Comparison of ENCODE assay signal across 9 cellular contexts in genomic region chr1:91502138-91502881, GRCh38. TPM values are rescaled to one million over a fixed set of nuclear protein-coding genes. Genes with fewer than 3 reads are reported as not detected.
DNase-seq lines count a peak whose midpoint lies in the region; ATAC-seq, FAIRE-seq and TF ChIP-seq lines count a peak whose summit lies in the region.
"Had no signal": no experiment of that assay in that cellular context is flagged by ENCODE, and none has a peak within 500 bp of the region (broad histone marks: within the 10 kb centered on the region; RNA-seq: fewer than 3 reads in every experiment).

No MANE protein-coding gene starts in this region.

- H3K27me3 ChIP-seq in K562 (ENCODE audit: control insufficient read depth in 2 of 2, insufficient read depth in 2 of 2, low read length in 2 of 2), result no peaks in the 10 kb centered on the region

- no peak for TF ChIP-seq RAD21 in K562 (CRISPR knock-in tag; conservative IDR thresholded peaks at IDR 0.05 in 1 of 2, IDR thresholded peaks at IDR 0.05 in 1 of 2)

- POLR2A ChIA-PET in K562 (lab: Yijun Ruan, JAX), result interaction anchor here (1.0 kb wide), 1 partner anchor 107 kb away, joined by 3 read pairs; no protein-coding TSS in a partner anchor

- intact Hi-C loops in K562 (cut with micrococcal nuclease), result loop anchor here (5.0 kb wide), 2 partner anchors 220 to 335 kb away; no protein-coding TSS in a partner anchor

- BruUV-seq in K562 (replicated peaks; lab: Mats Ljungman, UMichigan), result TSS peak; percentile 40

- peaks cover 41% of the 10 kb centered on the region for H3K36me3 ChIP-seq in K562 (ENCODE audit: control insufficient read depth, insufficient read depth, low read length)

- H3K27ac Mint-ChIP-seq in naive B cell, result peak overlapping the region in 2 of 6 donors; percentile 5 to 57
- H3K27ac Mint-ChIP-seq: stimulated activated effector memory CD8-positive, alpha-beta T cell treated with anti-CD3 and anti-CD28 coated beads, Interleukin-12 subunit alpha, Interleukin-12 subunit beta, amount 100 ng/mL, for 72 hours had no signal

- H3K79me2 ChIP-seq in K562 (ENCODE audit: control insufficient read depth, insufficient read depth, low read length), result peaks cover 63% of the 10 kb centered on the region

- peak; percentile 42 for DNase-seq in NCI-H1694 treated with DMSO at 0.1 percent for 48 hours (lab: John Stamatoyannopoulos, UW)
- no peak for DNase-seq in NCI-H1694 (lab: John Stamatoyannopoulos, UW)
- no peak for DNase-seq in HFF-Myc (ENCODE audit: extremely low read depth, low read depth)
- peak in 1 of 4 experiments; percentile 16 for DNase-seq in K562 (ENCODE audit: extremely low read depth in 1 of 4, low spot score in 3 of 4)
- DNase-seq in naive B cell, result no peak
- no peak for DNase-seq in NCI-H2227 treated with DMSO at 0.1 percent for 48 hours (lab: John Stamatoyannopoulos, UW)
- no peak for DNase-seq in omental fat pad (ENCODE audit: low spot score)

- TF ChIP-seq EP300 in K562 (IDR thresholded peaks at IDR 0.05; ENCODE audit: low read length), result no peak

- TF ChIP-seq CTCF in HFF-Myc (IDR thresholded peaks at IDR 0.05; ENCODE audit: low read depth, low read length, missing control alignments) (no peak), K562 (IDR thresholded peaks at IDR 0.05 in 2 of 3, conservative IDR thresholded peaks at IDR 0.05 in 1 of 3; ENCODE audit: insufficient read depth in 2 of 3, low read depth in 1 of 3, low read length in 3 of 3) (no peak), omental fat pad (IDR thresholded peaks at IDR 0.05) (no peak)

- peak overlapping the region; percentile 98 for H2AFZ ChIP-seq in K562 (ENCODE audit: low read depth, low read length)

- H4K20me1 ChIP-seq in K562 (replicated peaks; ENCODE audit: control insufficient read depth, insufficient read depth, low read length), result no peaks in the 10 kb centered on the region

- H3K4me1 Mint-ChIP-seq in naive B cell, result peaks cover 5 to 12% (median 10%) of the 10 kb centered on the region in 3 donors

- H3K9me1 ChIP-seq in K562 (ENCODE audit: control insufficient read depth, insufficient read depth, low read length), result no peaks in the 10 kb centered on the region

- no peak for TF ChIP-seq POLR2A in K562 (conservative IDR thresholded peaks at IDR 0.05)

- peak overlapping the region in 5 of 8 donors; percentile 17 to 54 (median 24) for H3K4me3 Mint-ChIP-seq in naive B cell
- H3K4me3 Mint-ChIP-seq: stimulated activated effector memory CD8-positive, alpha-beta T cell treated with anti-CD3 and anti-CD28 coated beads, Interleukin-12 subunit alpha, Interleukin-12 subunit beta, amount 100 ng/mL, for 72 hours had no signal

- ATAC-seq in K562, result peak; percentile 13
- no peak for ATAC-seq in naive B cell (ENCODE audit: low read depth in 2 of 2)
- no peak for ATAC-seq in GM21717 (IDR thresholded peaks at IDR 0.05; ENCODE audit: unreplicated experiment)
- no peak for ATAC-seq in omental fat pad (ENCODE audit: low FRiP score)

- H3K9me3 ChIP-seq in K562 (replicated peaks; ENCODE audit: control insufficient read depth, insufficient read depth, low read depth, low read length), result no peaks in the 10 kb centered on the region

- H3K9ac ChIP-seq in K562 (ENCODE audit: insufficient read depth in 1 of 2, low read depth in 2 of 2, low read length in 2 of 2), result peak overlapping the region in 1 of 2 experiments; percentile 89; a peak in 3 of 4 replicates

- H3K27ac ChIP-seq in K562 (ENCODE audit: extremely low read depth, low read depth, low read length), result peak overlapping the region; percentile 97; the same call in 2 of the 3 replicates

- in situ Hi-C loops in K562 (cut with MboI), result no loop called here

- H3K4me3 ChIP-seq in HFF-Myc (replicated peaks; ENCODE audit: low read depth, low read length) (peak overlapping the region; percentile 68), K562 (peak overlapping the region; percentile 56)

- peak; percentile 23 for FAIRE-seq in K562 (lab: Jason Lieb, UNC)

- H3K27me3 Mint-ChIP-seq in naive B cell, result no peaks in the 10 kb centered on the region

- WGBS in K562 (ENCODE audit: insufficient coverage, low coverage, missing lambda C conversion rate), result 7% methylated on average over 3 of the region's 3 CpGs

- H3K9me3 Mint-ChIP-seq in naive B cell, result no peaks in the 10 kb centered on the region
- H3K9me3 Mint-ChIP-seq: stimulated activated effector memory CD8-positive, alpha-beta T cell treated with anti-CD3 and anti-CD28 coated beads, Interleukin-12 subunit alpha, Interleukin-12 subunit beta, amount 100 ng/mL, for 72 hours had no signal

- CTCF ChIA-PET in K562 (lab: Yijun Ruan, JAX; ENCODE audit: low intra/inter-chr PET ratio), result interaction anchor here (1.0 kb wide), 1 partner anchor 219 kb away, joined by 5 read pairs; no protein-coding TSS in a partner anchor

- peak overlapping the region; percentile 91 for H3K4me2 ChIP-seq in K562 (ENCODE audit: insufficient read depth, low read length)

- H3K36me3 Mint-ChIP-seq in naive B cell, result peaks cover 0 to 6% of the 10 kb centered on the region in 2 donors
- H3K36me3 Mint-ChIP-seq: stimulated activated effector memory CD8-positive, alpha-beta T cell treated with anti-CD3 and anti-CD28 coated beads, Interleukin-12 subunit alpha, Interleukin-12 subunit beta, amount 100 ng/mL, for 72 hours had no signal

- H3K4me1 ChIP-seq in K562 (replicated peaks in 1 of 2; ENCODE audit: control insufficient read depth in 2 of 2, insufficient read depth in 2 of 2, low read length in 2 of 2), result peaks cover 0 to 43% of the 10 kb centered on the region in 2 experiments

TF ChIP-seq in K562, 482 proteins besides CTCF, POLR2A, EP300 and RAD21 (continues in another document):
- no peak for TF ChIP-seq ZFP1 (CRISPR knock-in tag; IDR thresholded peaks at IDR 0.05)
- TF ChIP-seq NFIX (CRISPR knock-in tag; IDR thresholded peaks at IDR 0.05; ENCODE audit: low read depth), result no peak
- TF ChIP-seq, protein P1, sequence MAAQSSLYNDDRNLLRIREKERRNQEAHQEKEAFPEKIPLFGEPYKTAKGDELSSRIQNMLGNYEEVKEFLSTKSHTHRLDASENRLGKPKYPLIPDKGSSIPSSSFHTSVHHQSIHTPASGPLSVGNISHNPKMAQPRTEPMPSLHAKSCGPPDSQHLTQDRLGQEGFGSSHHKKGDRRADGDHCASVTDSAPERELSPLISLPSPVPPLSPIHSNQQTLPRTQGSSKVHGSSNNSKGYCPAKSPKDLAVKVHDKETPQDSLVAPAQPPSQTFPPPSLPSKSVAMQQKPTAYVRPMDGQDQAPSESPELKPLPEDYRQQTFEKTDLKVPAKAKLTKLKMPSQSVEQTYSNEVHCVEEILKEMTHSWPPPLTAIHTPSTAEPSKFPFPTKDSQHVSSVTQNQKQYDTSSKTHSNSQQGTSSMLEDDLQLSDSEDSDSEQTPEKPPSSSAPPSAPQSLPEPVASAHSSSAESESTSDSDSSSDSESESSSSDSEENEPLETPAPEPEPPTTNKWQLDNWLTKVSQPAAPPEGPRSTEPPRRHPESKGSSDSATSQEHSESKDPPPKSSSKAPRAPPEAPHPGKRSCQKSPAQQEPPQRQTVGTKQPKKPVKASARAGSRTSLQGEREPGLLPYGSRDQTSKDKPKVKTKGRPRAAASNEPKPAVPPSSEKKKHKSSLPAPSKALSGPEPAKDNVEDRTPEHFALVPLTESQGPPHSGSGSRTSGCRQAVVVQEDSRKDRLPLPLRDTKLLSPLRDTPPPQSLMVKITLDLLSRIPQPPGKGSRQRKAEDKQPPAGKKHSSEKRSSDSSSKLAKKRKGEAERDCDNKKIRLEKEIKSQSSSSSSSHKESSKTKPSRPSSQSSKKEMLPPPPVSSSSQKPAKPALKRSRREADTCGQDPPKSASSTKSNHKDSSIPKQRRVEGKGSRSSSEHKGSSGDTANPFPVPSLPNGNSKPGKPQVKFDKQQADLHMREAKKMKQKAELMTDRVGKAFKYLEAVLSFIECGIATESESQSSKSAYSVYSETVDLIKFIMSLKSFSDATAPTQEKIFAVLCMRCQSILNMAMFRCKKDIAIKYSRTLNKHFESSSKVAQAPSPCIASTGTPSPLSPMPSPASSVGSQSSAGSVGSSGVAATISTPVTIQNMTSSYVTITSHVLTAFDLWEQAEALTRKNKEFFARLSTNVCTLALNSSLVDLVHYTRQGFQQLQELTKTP (IDR thresholded peaks at IDR 0.05; ENCODE audit: low read depth in 1 of 2, partially characterized antibody in 2 of 2), result no peak
- peak; percentile 32; the same call in 1 of the 2 replicates for TF ChIP-seq ZNF316 (IDR thresholded peaks at IDR 0.05)
- 0 out of 2 replicates have a peak, but pooled peaks have one; percentile 52 for TF ChIP-seq NBN (IDR thresholded peaks at IDR 0.05; ENCODE audit: low read depth)
- no peak for TF ChIP-seq ZKSCAN8 (CRISPR knock-in tag; IDR thresholded peaks at IDR 0.05)
- TF ChIP-seq HEY1 (CRISPR knock-in tag; IDR thresholded peaks at IDR 0.05; ENCODE audit: borderline replicate concordance), result no peak
- TF ChIP-seq NCOA1 (IDR thresholded peaks at IDR 0.05; ENCODE audit: low read depth), result no peak
- no peak for TF ChIP-seq KHSRP (IDR thresholded peaks at IDR 0.05)

RNA-seq across cellular contexts. Expression of gene CDC7, which starts 1.7 kb away (rescaled TPM):
- total RNA-seq in K562 (2011; cell fraction: chromatin; rRNA removed; ENCODE audit: low replicate concordance), result 18.0 and 54.7 TPM in 2 replicates
- total RNA-seq in K562 (2011; cell fraction: nucleolus; rRNA removed), result 8.5 and 10.9 TPM in 2 replicates
- 18.6 and 26.0 TPM in 2 replicates for total RNA-seq in K562 (2011; cell fraction: nucleoplasm; rRNA removed)
- total RNA-seq in K562 (2014; rRNA removed) (24.8 and 27.3 TPM in 2 replicates), K562 (2014; rRNA removed; fragmentation: Illumina TruSeq; extraction: Trizol) (44.2 and 50.5 TPM in 2 replicates), K562 (2015; rRNA removed; fragmentation: Illumina TruSeq; extraction: Trizol) (41.2 and 45.5 TPM in 2 replicates), K562 (2021) (36.8 and 37.6 TPM in 2 replicates), omental fat pad (1 to 10 TPM; 1.4 to 4.1 (median 2.4) TPM)
- polyA plus RNA-seq in K562 (2011; rRNA removed) (41.4 and 56.6 TPM in 2 replicates), K562 (2014; fragmentation: Illumina TruSeq; extraction: Trizol) (37.1 and 48.2 TPM in 2 replicates), K562 (2014; fragmentation: Nextera tagmentation; extraction: Ambion mirVana) (10 to 100 TPM; 22.3 to 66.8 TPM), K562 (2014; rRNA removed) (41.6 and 44.4 TPM in 2 replicates), naive B cell (ENCODE audit: low read depth in 6 of 6) (1 to 10 TPM in 5 of 6 donors, under 1 TPM in 1; 0.96 to 5.3 (median 2.9) TPM)
- 7.6 and 15.3 TPM in 2 replicates for polyA plus RNA-seq in K562 (2011; cell fraction: cytosol; rRNA removed)
- polyA plus RNA-seq in K562 (2011; cell fraction: nucleus; rRNA removed), result 47.4 and 67.9 TPM in 2 replicates
- polyA plus RNA-seq in K562 (2012), result 18.2 and 27.1 TPM in 2 replicates
- 29.5 and 33.9 TPM in 2 replicates for polyA minus RNA-seq in K562 (2011; rRNA and poly(A)+ RNA removed)
- 27.4 and 31.3 TPM in 2 replicates for polyA minus RNA-seq in K562 (2011; cell fraction: cytosol; rRNA and poly(A)+ RNA removed)
- 16.4 and 29.8 TPM in 2 replicates for polyA minus RNA-seq in K562 (2011; cell fraction: nucleus; rRNA and poly(A)+ RNA removed)
